ENCODE assay signal across 1 cellular context in genomic region chr2:57902578-57902977, GRCh38.
TF ChIP-seq lines count a peak whose summit lies in the region.

No MANE protein-coding gene starts in this region.

TF ChIP-seq in GM23338, 12 proteins besides CTCF, POLR2A, EP300 and RAD21 (continued from another document):
- no peak for TF ChIP-seq REST (IDR thresholded peaks at IDR 0.05; ENCODE audit: unreplicated experiment)
- no peak for TF ChIP-seq STAT1 (IDR thresholded peaks at IDR 0.05; ENCODE audit: unreplicated experiment)
- TF ChIP-seq, protein P1, sequence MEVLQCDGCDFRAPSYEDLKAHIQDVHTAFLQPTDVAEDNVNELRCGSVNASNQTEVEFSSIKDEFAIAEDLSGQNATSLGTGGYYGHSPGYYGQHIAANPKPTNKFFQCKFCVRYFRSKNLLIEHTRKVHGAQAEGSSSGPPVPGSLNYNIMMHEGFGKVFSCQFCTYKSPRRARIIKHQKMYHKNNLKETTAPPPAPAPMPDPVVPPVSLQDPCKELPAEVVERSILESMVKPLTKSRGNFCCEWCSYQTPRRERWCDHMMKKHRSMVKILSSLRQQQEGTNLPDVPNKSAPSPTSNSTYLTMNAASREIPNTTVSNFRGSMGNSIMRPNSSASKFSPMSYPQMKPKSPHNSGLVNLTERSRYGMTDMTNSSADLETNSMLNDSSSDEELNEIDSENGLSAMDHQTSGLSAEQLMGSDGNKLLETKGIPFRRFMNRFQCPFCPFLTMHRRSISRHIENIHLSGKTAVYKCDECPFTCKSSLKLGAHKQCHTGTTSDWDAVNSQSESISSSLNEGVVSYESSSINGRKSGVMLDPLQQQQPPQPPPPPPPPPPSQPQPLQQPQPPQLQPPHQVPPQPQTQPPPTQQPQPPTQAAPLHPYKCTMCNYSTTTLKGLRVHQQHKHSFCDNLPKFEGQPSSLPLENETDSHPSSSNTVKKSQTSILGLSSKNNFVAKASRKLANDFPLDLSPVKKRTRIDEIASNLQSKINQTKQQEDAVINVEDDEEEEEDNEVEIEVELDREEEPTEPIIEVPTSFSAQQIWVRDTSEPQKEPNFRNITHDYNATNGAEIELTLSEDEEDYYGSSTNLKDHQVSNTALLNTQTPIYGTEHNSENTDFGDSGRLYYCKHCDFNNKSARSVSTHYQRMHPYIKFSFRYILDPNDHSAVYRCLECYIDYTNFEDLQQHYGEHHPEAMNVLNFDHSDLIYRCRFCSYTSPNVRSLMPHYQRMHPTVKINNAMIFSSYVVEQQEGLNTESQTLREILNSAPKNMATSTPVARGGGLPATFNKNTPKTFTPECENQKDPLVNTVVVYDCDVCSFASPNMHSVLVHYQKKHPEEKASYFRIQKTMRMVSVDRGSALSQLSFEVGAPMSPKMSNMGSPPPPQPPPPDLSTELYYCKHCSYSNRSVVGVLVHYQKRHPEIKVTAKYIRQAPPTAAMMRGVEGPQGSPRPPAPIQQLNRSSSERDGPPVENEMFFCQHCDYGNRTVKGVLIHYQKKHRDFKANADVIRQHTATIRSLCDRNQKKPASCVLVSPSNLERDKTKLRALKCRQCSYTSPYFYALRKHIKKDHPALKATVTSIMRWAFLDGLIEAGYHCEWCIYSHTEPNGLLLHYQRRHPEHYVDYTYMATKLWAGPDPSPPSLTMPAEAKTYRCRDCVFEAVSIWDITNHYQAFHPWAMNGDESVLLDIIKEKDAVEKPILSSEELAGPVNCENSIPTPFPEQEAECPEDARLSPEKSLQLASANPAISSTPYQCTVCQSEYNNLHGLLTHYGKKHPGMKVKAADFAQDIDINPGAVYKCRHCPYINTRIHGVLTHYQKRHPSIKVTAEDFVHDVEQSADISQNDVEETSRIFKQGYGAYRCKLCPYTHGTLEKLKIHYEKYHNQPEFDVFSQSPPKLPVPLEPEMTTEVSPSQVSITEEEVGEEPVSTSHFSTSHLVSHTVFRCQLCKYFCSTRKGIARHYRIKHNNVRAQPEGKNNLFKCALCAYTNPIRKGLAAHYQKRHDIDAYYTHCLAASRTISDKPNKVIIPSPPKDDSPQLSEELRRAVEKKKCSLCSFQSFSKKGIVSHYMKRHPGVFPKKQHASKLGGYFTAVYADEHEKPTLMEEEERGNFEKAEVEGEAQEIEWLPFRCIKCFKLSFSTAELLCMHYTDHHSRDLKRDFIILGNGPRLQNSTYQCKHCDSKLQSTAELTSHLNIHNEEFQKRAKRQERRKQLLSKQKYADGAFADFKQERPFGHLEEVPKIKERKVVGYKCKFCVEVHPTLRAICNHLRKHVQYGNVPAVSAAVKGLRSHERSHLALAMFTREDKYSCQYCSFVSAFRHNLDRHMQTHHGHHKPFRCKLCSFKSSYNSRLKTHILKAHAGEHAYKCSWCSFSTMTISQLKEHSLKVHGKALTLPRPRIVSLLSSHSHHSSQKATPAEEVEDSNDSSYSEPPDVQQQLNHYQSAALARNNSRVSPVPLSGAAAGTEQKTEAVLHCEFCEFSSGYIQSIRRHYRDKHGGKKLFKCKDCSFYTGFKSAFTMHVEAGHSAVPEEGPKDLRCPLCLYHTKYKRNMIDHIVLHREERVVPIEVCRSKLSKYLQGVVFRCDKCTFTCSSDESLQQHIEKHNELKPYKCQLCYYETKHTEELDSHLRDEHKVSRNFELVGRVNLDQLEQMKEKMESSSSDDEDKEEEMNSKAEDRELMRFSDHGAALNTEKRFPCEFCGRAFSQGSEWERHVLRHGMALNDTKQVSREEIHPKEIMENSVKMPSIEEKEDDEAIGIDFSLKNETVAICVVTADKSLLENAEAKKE (CRISPR knock-in tag; IDR thresholded peaks at IDR 0.05), result no peak
- TF ChIP-seq EZH2phosphoT487 (IDR thresholded peaks at IDR 0.05; ENCODE audit: unreplicated experiment), result no peak
- TF ChIP-seq POLR2AphosphoS5 (IDR thresholded peaks at IDR 0.05; ENCODE audit: low read depth), result no peak
- no peak for TF ChIP-seq JUNB (IDR thresholded peaks at IDR 0.05; ENCODE audit: unreplicated experiment)
- no peak for TF ChIP-seq CREB1 (CRISPR knock-in tag; IDR thresholded peaks at IDR 0.05; ENCODE audit: low read depth)
- no peak for TF ChIP-seq ZNF331 (CRISPR knock-in tag; IDR thresholded peaks at IDR 0.05; ENCODE audit: low read depth)
- no peak for TF ChIP-seq NANOG (IDR thresholded peaks at IDR 0.05; ENCODE audit: borderline replicate concordance)
- TF ChIP-seq EZH2 (IDR thresholded peaks at IDR 0.05; ENCODE audit: low read depth, unreplicated experiment), result no peak
- no peak for TF ChIP-seq ZNF114 (CRISPR knock-in tag; IDR thresholded peaks at IDR 0.05)
